Comparison of ENCODE assay signal across 1 cellular context in the genomic region with DNA sequence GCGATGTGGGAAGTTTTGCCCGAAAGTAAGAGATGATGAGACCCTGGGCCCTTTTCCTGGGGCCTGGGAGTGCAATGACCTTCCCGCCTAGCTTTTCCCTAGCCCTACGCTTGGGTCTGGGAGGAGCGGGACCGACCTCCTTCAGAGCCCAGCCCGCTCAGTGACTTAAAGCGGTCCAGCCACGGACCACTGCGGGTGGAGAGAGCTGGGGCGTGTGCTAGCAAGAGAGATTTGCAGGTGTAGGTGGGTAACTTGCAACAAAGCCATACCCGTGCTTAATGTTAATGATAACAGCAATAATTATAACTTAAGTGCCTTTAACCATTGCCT.
TF ChIP-seq lines count a peak whose summit lies in the region.

No MANE protein-coding gene starts in this region.

TF ChIP-seq in HepG2, 621 proteins besides CTCF, POLR2A, EP300 and RAD21 (continued from another document and continues in another):
- TF ChIP-seq, protein P1, sequence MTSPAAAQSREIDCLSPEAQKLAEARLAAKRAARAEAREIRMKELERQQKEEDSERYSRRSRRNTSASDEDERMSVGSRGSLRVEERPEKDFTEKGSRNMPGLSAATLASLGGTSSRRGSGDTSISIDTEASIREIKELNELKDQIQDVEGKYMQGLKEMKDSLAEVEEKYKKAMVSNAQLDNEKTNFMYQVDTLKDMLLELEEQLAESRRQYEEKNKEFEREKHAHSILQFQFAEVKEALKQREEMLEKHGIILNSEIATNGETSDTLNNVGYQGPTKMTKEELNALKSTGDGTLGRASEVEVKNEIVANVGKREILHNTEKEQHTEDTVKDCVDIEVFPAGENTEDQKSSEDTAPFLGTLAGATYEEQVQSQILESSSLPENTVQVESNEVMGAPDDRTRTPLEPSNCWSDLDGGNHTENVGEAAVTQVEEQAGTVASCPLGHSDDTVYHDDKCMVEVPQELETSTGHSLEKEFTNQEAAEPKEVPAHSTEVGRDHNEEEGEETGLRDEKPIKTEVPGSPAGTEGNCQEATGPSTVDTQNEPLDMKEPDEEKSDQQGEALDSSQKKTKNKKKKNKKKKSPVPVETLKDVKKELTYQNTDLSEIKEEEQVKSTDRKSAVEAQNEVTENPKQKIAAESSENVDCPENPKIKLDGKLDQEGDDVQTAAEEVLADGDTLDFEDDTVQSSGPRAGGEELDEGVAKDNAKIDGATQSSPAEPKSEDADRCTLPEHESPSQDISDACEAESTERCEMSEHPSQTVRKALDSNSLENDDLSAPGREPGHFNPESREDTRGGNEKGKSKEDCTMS (CRISPR knock-in tag; conservative IDR thresholded peaks at IDR 0.05), result no peak
- no peak for TF ChIP-seq ZNF577 (CRISPR knock-in tag; IDR thresholded peaks at IDR 0.05; ENCODE audit: borderline replicate concordance, low read depth)
- TF ChIP-seq PTBP1 (IDR thresholded peaks at IDR 0.05; ENCODE audit: low read depth, low read length, poor library complexity, severe bottlenecking), result no peak
- TF ChIP-seq, protein P2, sequence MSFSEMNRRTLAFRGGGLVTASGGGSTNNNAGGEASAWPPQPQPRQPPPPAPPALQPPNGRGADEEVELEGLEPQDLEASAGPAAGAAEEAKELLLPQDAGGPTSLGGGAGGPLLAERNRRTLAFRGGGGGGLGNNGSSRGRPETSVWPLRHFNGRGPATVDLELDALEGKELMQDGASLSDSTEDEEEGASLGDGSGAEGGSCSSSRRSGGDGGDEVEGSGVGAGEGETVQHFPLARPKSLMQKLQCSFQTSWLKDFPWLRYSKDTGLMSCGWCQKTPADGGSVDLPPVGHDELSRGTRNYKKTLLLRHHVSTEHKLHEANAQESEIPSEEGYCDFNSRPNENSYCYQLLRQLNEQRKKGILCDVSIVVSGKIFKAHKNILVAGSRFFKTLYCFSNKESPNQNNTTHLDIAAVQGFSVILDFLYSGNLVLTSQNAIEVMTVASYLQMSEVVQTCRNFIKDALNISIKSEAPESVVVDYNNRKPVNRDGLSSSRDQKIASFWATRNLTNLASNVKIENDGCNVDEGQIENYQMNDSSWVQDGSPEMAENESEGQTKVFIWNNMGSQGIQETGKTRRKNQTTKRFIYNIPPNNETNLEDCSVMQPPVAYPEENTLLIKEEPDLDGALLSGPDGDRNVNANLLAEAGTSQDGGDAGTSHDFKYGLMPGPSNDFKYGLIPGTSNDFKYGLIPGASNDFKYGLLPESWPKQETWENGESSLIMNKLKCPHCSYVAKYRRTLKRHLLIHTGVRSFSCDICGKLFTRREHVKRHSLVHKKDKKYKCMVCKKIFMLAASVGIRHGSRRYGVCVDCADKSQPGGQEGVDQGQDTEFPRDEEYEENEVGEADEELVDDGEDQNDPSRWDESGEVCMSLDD (CRISPR knock-in tag; IDR thresholded peaks at IDR 0.05; ENCODE audit: borderline replicate concordance), result no peak
- TF ChIP-seq, protein P3, sequence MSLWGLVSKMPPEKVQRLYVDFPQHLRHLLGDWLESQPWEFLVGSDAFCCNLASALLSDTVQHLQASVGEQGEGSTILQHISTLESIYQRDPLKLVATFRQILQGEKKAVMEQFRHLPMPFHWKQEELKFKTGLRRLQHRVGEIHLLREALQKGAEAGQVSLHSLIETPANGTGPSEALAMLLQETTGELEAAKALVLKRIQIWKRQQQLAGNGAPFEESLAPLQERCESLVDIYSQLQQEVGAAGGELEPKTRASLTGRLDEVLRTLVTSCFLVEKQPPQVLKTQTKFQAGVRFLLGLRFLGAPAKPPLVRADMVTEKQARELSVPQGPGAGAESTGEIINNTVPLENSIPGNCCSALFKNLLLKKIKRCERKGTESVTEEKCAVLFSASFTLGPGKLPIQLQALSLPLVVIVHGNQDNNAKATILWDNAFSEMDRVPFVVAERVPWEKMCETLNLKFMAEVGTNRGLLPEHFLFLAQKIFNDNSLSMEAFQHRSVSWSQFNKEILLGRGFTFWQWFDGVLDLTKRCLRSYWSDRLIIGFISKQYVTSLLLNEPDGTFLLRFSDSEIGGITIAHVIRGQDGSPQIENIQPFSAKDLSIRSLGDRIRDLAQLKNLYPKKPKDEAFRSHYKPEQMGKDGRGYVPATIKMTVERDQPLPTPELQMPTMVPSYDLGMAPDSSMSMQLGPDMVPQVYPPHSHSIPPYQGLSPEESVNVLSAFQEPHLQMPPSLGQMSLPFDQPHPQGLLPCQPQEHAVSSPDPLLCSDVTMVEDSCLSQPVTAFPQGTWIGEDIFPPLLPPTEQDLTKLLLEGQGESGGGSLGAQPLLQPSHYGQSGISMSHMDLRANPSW (CRISPR knock-in tag; IDR thresholded peaks at IDR 0.05; ENCODE audit: borderline replicate concordance), result no peak
- no peak for TF ChIP-seq BRD4 (CRISPR knock-in tag; IDR thresholded peaks at IDR 0.05)
- TF ChIP-seq, protein P4, sequence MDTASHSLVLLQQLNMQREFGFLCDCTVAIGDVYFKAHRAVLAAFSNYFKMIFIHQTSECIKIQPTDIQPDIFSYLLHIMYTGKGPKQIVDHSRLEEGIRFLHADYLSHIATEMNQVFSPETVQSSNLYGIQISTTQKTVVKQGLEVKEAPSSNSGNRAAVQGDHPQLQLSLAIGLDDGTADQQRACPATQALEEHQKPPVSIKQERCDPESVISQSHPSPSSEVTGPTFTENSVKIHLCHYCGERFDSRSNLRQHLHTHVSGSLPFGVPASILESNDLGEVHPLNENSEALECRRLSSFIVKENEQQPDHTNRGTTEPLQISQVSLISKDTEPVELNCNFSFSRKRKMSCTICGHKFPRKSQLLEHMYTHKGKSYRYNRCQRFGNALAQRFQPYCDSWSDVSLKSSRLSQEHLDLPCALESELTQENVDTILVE (CRISPR knock-in tag; IDR thresholded peaks at IDR 0.05), result no peak
- no peak for TF ChIP-seq ZNF564 (CRISPR knock-in tag; IDR thresholded peaks at IDR 0.05)
- TF ChIP-seq ZNF124 (CRISPR knock-in tag; IDR thresholded peaks at IDR 0.05), result no peak
- TF ChIP-seq ZNF720 (CRISPR knock-in tag; IDR thresholded peaks at IDR 0.05), result no peak
- no peak for TF ChIP-seq RFX1 (IDR thresholded peaks at IDR 0.05)
- TF ChIP-seq, protein P5, sequence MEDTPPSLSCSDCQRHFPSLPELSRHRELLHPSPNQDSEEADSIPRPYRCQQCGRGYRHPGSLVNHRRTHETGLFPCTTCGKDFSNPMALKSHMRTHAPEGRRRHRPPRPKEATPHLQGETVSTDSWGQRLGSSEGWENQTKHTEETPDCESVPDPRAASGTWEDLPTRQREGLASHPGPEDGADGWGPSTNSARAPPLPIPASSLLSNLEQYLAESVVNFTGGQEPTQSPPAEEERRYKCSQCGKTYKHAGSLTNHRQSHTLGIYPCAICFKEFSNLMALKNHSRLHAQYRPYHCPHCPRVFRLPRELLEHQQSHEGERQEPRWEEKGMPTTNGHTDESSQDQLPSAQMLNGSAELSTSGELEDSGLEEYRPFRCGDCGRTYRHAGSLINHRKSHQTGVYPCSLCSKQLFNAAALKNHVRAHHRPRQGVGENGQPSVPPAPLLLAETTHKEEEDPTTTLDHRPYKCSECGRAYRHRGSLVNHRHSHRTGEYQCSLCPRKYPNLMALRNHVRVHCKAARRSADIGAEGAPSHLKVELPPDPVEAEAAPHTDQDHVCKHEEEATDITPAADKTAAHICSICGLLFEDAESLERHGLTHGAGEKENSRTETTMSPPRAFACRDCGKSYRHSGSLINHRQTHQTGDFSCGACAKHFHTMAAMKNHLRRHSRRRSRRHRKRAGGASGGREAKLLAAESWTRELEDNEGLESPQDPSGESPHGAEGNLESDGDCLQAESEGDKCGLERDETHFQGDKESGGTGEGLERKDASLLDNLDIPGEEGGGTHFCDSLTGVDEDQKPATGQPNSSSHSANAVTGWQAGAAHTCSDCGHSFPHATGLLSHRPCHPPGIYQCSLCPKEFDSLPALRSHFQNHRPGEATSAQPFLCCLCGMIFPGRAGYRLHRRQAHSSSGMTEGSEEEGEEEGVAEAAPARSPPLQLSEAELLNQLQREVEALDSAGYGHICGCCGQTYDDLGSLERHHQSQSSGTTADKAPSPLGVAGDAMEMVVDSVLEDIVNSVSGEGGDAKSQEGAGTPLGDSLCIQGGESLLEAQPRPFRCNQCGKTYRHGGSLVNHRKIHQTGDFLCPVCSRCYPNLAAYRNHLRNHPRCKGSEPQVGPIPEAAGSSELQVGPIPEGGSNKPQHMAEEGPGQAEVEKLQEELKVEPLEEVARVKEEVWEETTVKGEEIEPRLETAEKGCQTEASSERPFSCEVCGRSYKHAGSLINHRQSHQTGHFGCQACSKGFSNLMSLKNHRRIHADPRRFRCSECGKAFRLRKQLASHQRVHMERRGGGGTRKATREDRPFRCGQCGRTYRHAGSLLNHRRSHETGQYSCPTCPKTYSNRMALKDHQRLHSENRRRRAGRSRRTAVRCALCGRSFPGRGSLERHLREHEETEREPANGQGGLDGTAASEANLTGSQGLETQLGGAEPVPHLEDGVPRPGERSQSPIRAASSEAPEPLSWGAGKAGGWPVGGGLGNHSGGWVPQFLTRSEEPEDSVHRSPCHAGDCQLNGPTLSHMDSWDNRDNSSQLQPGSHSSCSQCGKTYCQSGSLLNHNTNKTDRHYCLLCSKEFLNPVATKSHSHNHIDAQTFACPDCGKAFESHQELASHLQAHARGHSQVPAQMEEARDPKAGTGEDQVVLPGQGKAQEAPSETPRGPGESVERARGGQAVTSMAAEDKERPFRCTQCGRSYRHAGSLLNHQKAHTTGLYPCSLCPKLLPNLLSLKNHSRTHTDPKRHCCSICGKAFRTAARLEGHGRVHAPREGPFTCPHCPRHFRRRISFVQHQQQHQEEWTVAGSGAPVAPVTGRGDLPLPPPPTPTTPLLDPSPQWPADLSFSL (CRISPR knock-in tag; IDR thresholded peaks at IDR 0.05), result no peak
- no peak for TF ChIP-seq U2AF1 (optimal IDR thresholded peaks at IDR 0.05; ENCODE audit: low read depth, low read length)
- no peak for TF ChIP-seq DR1 (CRISPR knock-in tag; IDR thresholded peaks at IDR 0.05)
- no peak for TF ChIP-seq KDM6A (CRISPR knock-in tag; IDR thresholded peaks at IDR 0.05; ENCODE audit: low read depth)
- TF ChIP-seq KMT2B (CRISPR knock-in tag; IDR thresholded peaks at IDR 0.05), result no peak
- TF ChIP-seq MTERF4 (CRISPR knock-in tag; IDR thresholded peaks at IDR 0.05), result 0 out of 2 replicates have a peak, but pooled peaks have one; percentile 7
- TF ChIP-seq SMAD1 (CRISPR knock-in tag; IDR thresholded peaks at IDR 0.05; ENCODE audit: borderline replicate concordance, low read depth), result no peak
- TF ChIP-seq, protein P6, sequence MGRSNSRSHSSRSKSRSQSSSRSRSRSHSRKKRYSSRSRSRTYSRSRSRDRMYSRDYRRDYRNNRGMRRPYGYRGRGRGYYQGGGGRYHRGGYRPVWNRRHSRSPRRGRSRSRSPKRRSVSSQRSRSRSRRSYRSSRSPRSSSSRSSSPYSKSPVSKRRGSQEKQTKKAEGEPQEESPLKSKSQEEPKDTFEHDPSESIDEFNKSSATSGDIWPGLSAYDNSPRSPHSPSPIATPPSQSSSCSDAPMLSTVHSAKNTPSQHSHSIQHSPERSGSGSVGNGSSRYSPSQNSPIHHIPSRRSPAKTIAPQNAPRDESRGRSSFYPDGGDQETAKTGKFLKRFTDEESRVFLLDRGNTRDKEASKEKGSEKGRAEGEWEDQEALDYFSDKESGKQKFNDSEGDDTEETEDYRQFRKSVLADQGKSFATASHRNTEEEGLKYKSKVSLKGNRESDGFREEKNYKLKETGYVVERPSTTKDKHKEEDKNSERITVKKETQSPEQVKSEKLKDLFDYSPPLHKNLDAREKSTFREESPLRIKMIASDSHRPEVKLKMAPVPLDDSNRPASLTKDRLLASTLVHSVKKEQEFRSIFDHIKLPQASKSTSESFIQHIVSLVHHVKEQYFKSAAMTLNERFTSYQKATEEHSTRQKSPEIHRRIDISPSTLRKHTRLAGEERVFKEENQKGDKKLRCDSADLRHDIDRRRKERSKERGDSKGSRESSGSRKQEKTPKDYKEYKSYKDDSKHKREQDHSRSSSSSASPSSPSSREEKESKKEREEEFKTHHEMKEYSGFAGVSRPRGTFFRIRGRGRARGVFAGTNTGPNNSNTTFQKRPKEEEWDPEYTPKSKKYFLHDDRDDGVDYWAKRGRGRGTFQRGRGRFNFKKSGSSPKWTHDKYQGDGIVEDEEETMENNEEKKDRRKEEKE (IDR thresholded peaks at IDR 0.05), result no peak
- TF ChIP-seq ZNF737 (CRISPR knock-in tag; IDR thresholded peaks at IDR 0.05; ENCODE audit: borderline replicate concordance), result no peak
- TF ChIP-seq, protein P7, sequence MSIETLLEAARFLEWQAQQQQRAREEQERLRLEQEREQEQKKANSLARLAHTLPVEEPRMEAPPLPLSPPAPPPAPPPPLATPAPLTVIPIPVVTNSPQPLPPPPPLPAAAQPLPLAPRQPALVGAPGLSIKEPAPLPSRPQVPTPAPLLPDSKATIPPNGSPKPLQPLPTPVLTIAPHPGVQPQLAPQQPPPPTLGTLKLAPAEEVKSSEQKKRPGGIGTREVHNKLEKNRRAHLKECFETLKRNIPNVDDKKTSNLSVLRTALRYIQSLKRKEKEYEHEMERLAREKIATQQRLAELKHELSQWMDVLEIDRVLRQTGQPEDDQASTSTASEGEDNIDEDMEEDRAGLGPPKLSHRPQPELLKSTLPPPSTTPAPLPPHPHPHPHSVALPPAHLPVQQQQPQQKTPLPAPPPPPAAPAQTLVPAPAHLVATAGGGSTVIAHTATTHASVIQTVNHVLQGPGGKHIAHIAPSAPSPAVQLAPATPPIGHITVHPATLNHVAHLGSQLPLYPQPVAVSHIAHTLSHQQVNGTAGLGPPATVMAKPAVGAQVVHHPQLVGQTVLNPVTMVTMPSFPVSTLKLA (IDR thresholded peaks at IDR 0.05), result no peak
- TF ChIP-seq ZNF33A (CRISPR knock-in tag; IDR thresholded peaks at IDR 0.05; ENCODE audit: borderline replicate concordance), result no peak
- no peak for TF ChIP-seq ZMAT5 (CRISPR knock-in tag; IDR thresholded peaks at IDR 0.05; ENCODE audit: borderline replicate concordance, low read depth)
- TF ChIP-seq ZNF143 (CRISPR knock-in tag; IDR thresholded peaks at IDR 0.05), result no peak
- TF ChIP-seq TP53 (CRISPR knock-in tag; conservative IDR thresholded peaks at IDR 0.05), result no peak
- no peak for TF ChIP-seq ZMYM2 (CRISPR knock-in tag; IDR thresholded peaks at IDR 0.05)
- TF ChIP-seq ZC3H13 (CRISPR knock-in tag; IDR thresholded peaks at IDR 0.05), result no peak
- TF ChIP-seq, protein P8, sequence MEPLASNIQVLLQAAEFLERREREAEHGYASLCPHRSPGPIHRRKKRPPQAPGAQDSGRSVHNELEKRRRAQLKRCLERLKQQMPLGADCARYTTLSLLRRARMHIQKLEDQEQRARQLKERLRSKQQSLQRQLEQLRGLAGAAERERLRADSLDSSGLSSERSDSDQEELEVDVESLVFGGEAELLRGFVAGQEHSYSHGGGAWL (CRISPR knock-in tag; IDR thresholded peaks at IDR 0.05), result no peak
- TF ChIP-seq PBX2 (CRISPR knock-in tag; IDR thresholded peaks at IDR 0.05), result no peak
- no peak; the same call in 1 of the 2 replicates for TF ChIP-seq SALL2 (CRISPR knock-in tag; IDR thresholded peaks at IDR 0.05)
